In genomic region chr13:75312884-75313520, GRCh38 we compare ENCODE assay signal across 13 cellular contexts.
A peak's percentile ranks its signal among the peaks of the same experiment; 100 is the strongest.
DNase-seq lines count a peak whose midpoint lies in the region; ATAC-seq and TF ChIP-seq lines count a peak whose summit lies in the region.
"Had no signal": no experiment of that assay in that cellular context is flagged by ENCODE, and none has a peak within 500 bp of the region (broad histone marks: within the 10 kb centered on the region; RNA-seq: fewer than 3 reads in every experiment).

No MANE protein-coding gene starts in this region.

- peaks cover 5% of the 10 kb centered on the region for H3K4me1 Mint-ChIP-seq in progenitor cell of endocrine pancreas (ENCODE audit: low read depth)

- no peak overlapping the region for H3K4me3 Mint-ChIP-seq in progenitor cell of endocrine pancreas (ENCODE audit: low read depth)
- H3K4me3 Mint-ChIP-seq: stimulated activated memory B cell treated with anti-CD40 and anti-IgM and Interleukin-4, amounts not matched to agents 10 μg/mL and 1 μg/mL and 100 μg/mL, for 72 hours had no signal

- H3K4me3 ChIP-seq in body of pancreas (no peak overlapping the region), tibial nerve (no peak overlapping the region)
- H3K4me3 ChIP-seq: SJSA1 had no signal

- DNase-seq in activated CD4-positive, alpha-beta T cell treated with anti-CD3 and anti-CD28 coated beads, Interleukin-2, amount 50 U/mL, for 4 hours = peak; percentile 15 to 32
- DNase-seq in progenitor cell of endocrine pancreas (ENCODE audit: low spot score, unreplicated experiment) = no peak
- no peak for DNase-seq in SHP77 (lab: John Stamatoyannopoulos, UW)
- DNase-seq in body of pancreas = no peak
- DNase-seq in DMS79 (lab: John Stamatoyannopoulos, UW) = no peak
- DNase-seq in tibial nerve (ENCODE audit: low spot score in 2 of 2) = no peak
- DNase-seq: kidney, NCI-H2107 had no signal

- H3K27me3 ChIP-seq in body of pancreas (no peaks in the 10 kb centered on the region), tibial nerve (no peaks in the 10 kb centered on the region)
- H3K27me3 ChIP-seq: SJSA1 had no signal

- H3K9me3 ChIP-seq in body of pancreas (no peaks in the 10 kb centered on the region), tibial nerve (no peaks in the 10 kb centered on the region)
- H3K9me3 ChIP-seq: SJSA1 had no signal

- no peak overlapping the region for H3K27ac ChIP-seq in body of pancreas
- no peak overlapping the region for H3K27ac ChIP-seq in tibial nerve
- H3K27ac ChIP-seq: parathyroid adenoma, SJSA1 had no signal

- TF ChIP-seq EP300 in tibial nerve (IDR thresholded peaks at IDR 0.05) = no peak

- no peaks in the 10 kb centered on the region for H3K27me3 Mint-ChIP-seq in progenitor cell of endocrine pancreas

- H3K9me3 Mint-ChIP-seq in progenitor cell of endocrine pancreas (ENCODE audit: low read depth) = peaks cover 3% of the 10 kb centered on the region

- TF ChIP-seq POLR2A in body of pancreas (IDR thresholded peaks at IDR 0.05) (no peak), tibial nerve (IDR thresholded peaks at IDR 0.05) (no peak)

- H3K36me3 ChIP-seq in body of pancreas (replicated peaks in 1 of 2; ENCODE audit: insufficient read depth in 1 of 2, low read depth in 2 of 2) = peaks cover 0 to 4% of the 10 kb centered on the region in 2 donors
- H3K36me3 ChIP-seq in tibial nerve = peaks cover 0 to 28% (median 0%) of the 10 kb centered on the region in 3 donors

- H3K4me1 ChIP-seq in body of pancreas (no peaks in the 10 kb centered on the region), tibial nerve (no peaks in the 10 kb centered on the region)
- H3K4me1 ChIP-seq: parathyroid adenoma had no signal

- intact Hi-C loops in body of pancreas (cut with DNase I) = no loop called here

- WGBS in body of pancreas, 2 donors = 93 to 94% methylated on average over 2 of the region's 2 CpGs
- 89 to 92% methylated on average over 2 of the region's 2 CpGs for WGBS in tibial nerve, 2 donors

- TF ChIP-seq CTCF in progenitor cell of endocrine pancreas (IDR thresholded peaks at IDR 0.05; ENCODE audit: unreplicated experiment) (no peak), body of pancreas (IDR thresholded peaks at IDR 0.05) (no peak), tibial nerve (IDR thresholded peaks at IDR 0.05) (no peak)

- peak; percentile 75 for ATAC-seq in GM18907 (IDR thresholded peaks at IDR 0.05; ENCODE audit: unreplicated experiment)
- ATAC-seq in HG03064 (IDR thresholded peaks at IDR 0.05; ENCODE audit: low read depth, unreplicated experiment) = peak; percentile 68
- ATAC-seq in body of pancreas = no peak
- ATAC-seq: stimulated activated memory B cell treated with anti-CD40 and anti-IgM and Interleukin-4, amounts not matched to agents 10 μg/mL and 1 μg/mL and 100 μg/mL, for 72 hours had no signal

- peaks cover 2% of the 10 kb centered on the region for H3K36me3 Mint-ChIP-seq in progenitor cell of endocrine pancreas (ENCODE audit: insufficient read depth)

- peak overlapping the region; percentile 62 for H3K27ac Mint-ChIP-seq in progenitor cell of endocrine pancreas
- H3K27ac Mint-ChIP-seq: stimulated activated memory B cell treated with anti-CD40 and anti-IgM and Interleukin-4, amounts not matched to agents 10 μg/mL and 1 μg/mL and 100 μg/mL, for 72 hours had no signal

Comparison
In these comparisons a context has a peak if more than half of its experiments do, and no peak if none do; other contexts are left out.
1. DNase-seq: peak in activated CD4-positive, alpha-beta T cell treated with anti-CD3 and anti-CD28 coated beads, Interleukin-2, amount 50 U/mL, for 4 hours (2 of 2); none in progenitor cell of endocrine pancreas (single experiment), SHP77 (0 of 2), body of pancreas (0 of 4), DMS79 (single experiment) and tibial nerve (0 of 2).